ENCODE assay signal across 8 cellular contexts in the genomic region with DNA sequence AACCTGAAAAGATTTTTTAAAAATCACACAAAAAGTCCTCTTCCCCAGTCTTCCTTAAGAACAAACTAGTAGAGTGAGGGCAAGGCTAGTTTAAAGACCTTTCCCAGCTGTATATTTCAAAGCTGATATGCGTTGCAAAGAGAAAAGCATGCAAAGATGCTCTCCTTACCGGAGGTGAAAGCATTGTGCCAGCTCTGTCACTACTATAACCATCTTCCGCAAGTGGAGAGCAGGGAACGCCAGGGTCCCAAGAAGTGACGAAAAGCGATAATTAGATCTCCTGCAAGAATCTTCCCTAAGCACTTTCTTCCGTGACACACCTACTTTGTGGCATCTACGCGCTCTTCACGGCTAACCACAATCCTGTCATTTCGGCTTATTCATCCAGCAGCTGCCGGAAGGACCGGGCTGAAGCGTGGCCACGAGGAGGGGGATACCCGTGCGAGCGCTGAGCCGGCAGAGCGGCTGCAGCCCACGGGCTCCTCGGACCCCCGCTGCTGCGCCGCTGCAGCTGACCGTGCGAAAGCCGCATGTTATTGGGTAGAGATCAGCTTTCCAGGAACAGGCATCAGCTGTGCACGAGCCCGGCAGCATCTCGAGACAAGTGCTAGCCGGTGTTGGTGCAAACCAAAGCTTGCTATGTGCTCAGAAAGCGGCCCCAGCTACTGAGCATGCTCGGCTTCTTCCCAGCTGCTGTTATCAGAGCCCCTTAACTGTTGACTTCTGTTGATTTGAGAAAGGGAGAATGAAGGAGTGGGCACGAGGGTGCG. TPM values are rescaled to one million over a fixed set of nuclear protein-coding genes. Genes with fewer than 3 reads are reported as not detected.
DNase-seq lines count a peak whose midpoint lies in the region; ATAC-seq and TF ChIP-seq lines count a peak whose summit lies in the region.

No MANE protein-coding gene starts in this region.

- H3K4me2 ChIP-seq in DND-41 (ENCODE audit: insufficient read depth, low read length) (peak overlapping the region; percentile 88), GM23338 (peak overlapping the region; percentile 84)

- DNase-seq in DND-41 = peak; percentile 86
- DNase-seq in GM23338 (ENCODE audit: low spot score) = peak; percentile 77
- no peak for DNase-seq in LNCaP clone FGC (ENCODE audit: low read depth)
- peak; percentile 79 for DNase-seq in T-helper 2 cell treated with Interferon-gamma antibody and Interleukin-4, amounts not matched to agents 5 μg/mL and 100 μg/mL, for 36 hours (ENCODE audit: low spot score)
- peak; percentile 74 for DNase-seq in astrocyte of the hippocampus (ENCODE audit: low read depth, low spot score)
- DNase-seq in stimulated activated CD4-positive, alpha-beta T cell treated with anti-CD3 and anti-CD28 coated beads, Interleukin-12 subunit alpha, Interleukin-12 subunit beta, amount 100 ng/mL, for 4 hours = peak; percentile 49
- no peak for DNase-seq in middle frontal gyrus (ENCODE audit: extremely low spot score, low spot score)

- TF ChIP-seq CTCF in DND-41 (IDR thresholded peaks at IDR 0.05; ENCODE audit: borderline replicate concordance, extremely low read depth, low read length, poor library complexity, severe bottlenecking) (no peak), GM23338 (conservative IDR thresholded peaks at IDR 0.05; ENCODE audit: low read depth in 2 of 2) (no peak), LNCaP clone FGC (IDR thresholded peaks at IDR 0.05; ENCODE audit: control insufficient read depth, extremely low read depth, insufficient read depth) (no peak)

- H3K9ac ChIP-seq in DND-41 (ENCODE audit: low read depth, low read length) (peak overlapping the region; percentile 22; the same call in 1 of the 2 replicates), iPS-20b (ENCODE audit: low read depth, low read length) (peak overlapping the region; percentile 39; the same call in 1 of the 2 replicates)

- no peaks in the 10 kb centered on the region for H3F3A ChIP-seq in GM23338 (replicated peaks; ENCODE audit: low read depth)

- H3K27ac Mint-ChIP-seq in GM23338 = no peak overlapping the region
- H3K27ac Mint-ChIP-seq in T-helper 2 cell treated with Interferon-gamma antibody and Interleukin-4, amounts not matched to agents 5 μg/mL and 100 μg/mL, for 36 hours = peak overlapping the region; percentile 41

- peaks cover 8% of the 10 kb centered on the region for H3K4me1 Mint-ChIP-seq in GM23338
- peaks cover 34% of the 10 kb centered on the region for H3K4me1 Mint-ChIP-seq in T-helper 2 cell treated with Interferon-gamma antibody and Interleukin-4, amounts not matched to agents 5 μg/mL and 100 μg/mL, for 36 hours (ENCODE audit: low read depth)

- H3K36me3 Mint-ChIP-seq in GM23338 (ENCODE audit: low read depth) = no peaks in the 10 kb centered on the region; the same call in 2 of the 3 replicates
- H3K36me3 Mint-ChIP-seq in T-helper 2 cell treated with Interferon-gamma antibody and Interleukin-4, amounts not matched to agents 5 μg/mL and 100 μg/mL, for 36 hours (ENCODE audit: low read depth) = no peaks in the 10 kb centered on the region

- H3K9me3 ChIP-seq in DND-41 (ENCODE audit: insufficient read depth, low read length, severe bottlenecking) (no peaks in the 10 kb centered on the region), iPS-20b (ENCODE audit: insufficient read depth, low read depth, low read length) (no peaks in the 10 kb centered on the region)

- H3K79me2 ChIP-seq in DND-41 (ENCODE audit: insufficient read depth, low read length) = no peaks in the 10 kb centered on the region
- no peaks in the 10 kb centered on the region for H3K79me2 ChIP-seq in GM23338 (replicated peaks; ENCODE audit: insufficient read depth)

- peaks cover 17% of the 10 kb centered on the region for H3K27me3 ChIP-seq in DND-41 (ENCODE audit: insufficient read depth, low read length, poor library complexity)
- peaks cover 34% of the 10 kb centered on the region for H3K27me3 ChIP-seq in GM23338 (ENCODE audit: insufficient read depth)
- peaks cover 39% of the 10 kb centered on the region for H3K27me3 ChIP-seq in iPS-20b (ENCODE audit: insufficient read depth, low read length)

- H3K4me3 ChIP-seq in DND-41 (ENCODE audit: low read depth in 1 of 2, low read length in 2 of 2) (peak overlapping the region; percentile 3 to 58; a peak in 3 of 4 replicates), GM23338 (peak overlapping the region; percentile 54), LNCaP clone FGC (ENCODE audit: low read depth, low read length) (peak overlapping the region; percentile 39), iPS-20b (ENCODE audit: low read length) (peak overlapping the region; percentile 85)

- H3K4me1 ChIP-seq in DND-41 (ENCODE audit: insufficient read depth, low read length) (peaks cover 25% of the 10 kb centered on the region), GM23338 (ENCODE audit: insufficient read depth) (0 out of 2 replicates have a peak, but pooled peaks cover 6% of the 10 kb centered on the region), iPS-20b (ENCODE audit: insufficient read depth, low read length) (peaks cover 9% of the 10 kb centered on the region)

- no peaks in the 10 kb centered on the region for H3K36me3 ChIP-seq in DND-41 (ENCODE audit: insufficient read depth, low read length)
- H3K36me3 ChIP-seq in GM23338 (ENCODE audit: insufficient read depth) = no peaks in the 10 kb centered on the region
- no peaks in the 10 kb centered on the region for H3K36me3 ChIP-seq in iPS-20b (ENCODE audit: insufficient read depth, low read depth, low read length)

- H4K20me1 ChIP-seq in DND-41 (ENCODE audit: insufficient read depth, low read length) (no peaks in the 10 kb centered on the region), GM23338 (replicated peaks; ENCODE audit: insufficient read depth) (no peaks in the 10 kb centered on the region)

- peak overlapping the region; percentile 78 for H3K4me3 Mint-ChIP-seq in GM23338
- peak overlapping the region; percentile 82 for H3K4me3 Mint-ChIP-seq in T-helper 2 cell treated with Interferon-gamma antibody and Interleukin-4, amounts not matched to agents 5 μg/mL and 100 μg/mL, for 36 hours

- H3K27ac ChIP-seq in DND-41 (ENCODE audit: low read length) (peak overlapping the region; percentile 3; the same call in 1 of the 2 replicates), GM23338 (ENCODE audit: low read depth) (no peak overlapping the region), iPS-20b (ENCODE audit: low read length) (no peak overlapping the region)

- peak overlapping the region; percentile 58; the same call in 1 of the 2 replicates for H2AFZ ChIP-seq in DND-41 (ENCODE audit: low read depth, low read length)
- peak overlapping the region; percentile 98 for H2AFZ ChIP-seq in GM23338

- peaks cover 14% of the 10 kb centered on the region for H3K27me3 Mint-ChIP-seq in GM23338 (ENCODE audit: insufficient read depth, low read depth, poor library complexity)
- peaks cover 85% of the 10 kb centered on the region for H3K27me3 Mint-ChIP-seq in T-helper 2 cell treated with Interferon-gamma antibody and Interleukin-4, amounts not matched to agents 5 μg/mL and 100 μg/mL, for 36 hours (ENCODE audit: low read depth)

- H3K9me2 ChIP-seq in GM23338 (ENCODE audit: insufficient read depth) = no peaks in the 10 kb centered on the region

- H3K9me3 Mint-ChIP-seq in GM23338 = peaks cover 1% of the 10 kb centered on the region; the same call in 1 of the 3 replicates
- H3K9me3 Mint-ChIP-seq in T-helper 2 cell treated with Interferon-gamma antibody and Interleukin-4, amounts not matched to agents 5 μg/mL and 100 μg/mL, for 36 hours = no peaks in the 10 kb centered on the region

- ATAC-seq in DND-41 (ENCODE audit: insufficient read depth, low read depth) (peak; percentile 91), GM23338 (peak; percentile 93)

TF ChIP-seq in GM23338, 12 proteins besides CTCF, POLR2A, EP300 and RAD21:
- TF ChIP-seq POLR2AphosphoS5 (IDR thresholded peaks at IDR 0.05; ENCODE audit: low read depth) (peak; percentile 21; the same call in 1 of the 2 replicates), STAT1 (IDR thresholded peaks at IDR 0.05; ENCODE audit: unreplicated experiment) (no peak)

RNA-seq across cellular contexts. Expression of a gene that starts 57.2 kb away (rescaled TPM):
- total RNA-seq in GM23338 (2014; rRNA removed; shearing (Covaris generic)) = 4.0 and 5.0 TPM in 2 replicates
- polyA plus RNA-seq in GM23338 (2016; fragmentation: Nextera tagmentation; extraction: Ambion mirVana) = 3.7 and 4.3 TPM in 2 replicates

Comparison
In these comparisons a context has a peak if more than half of its experiments do, and no peak if none do; other contexts are left out.
1. DNase-seq: peak in DND-41 (single experiment), GM23338 (single experiment), T-helper 2 cell treated with Interferon-gamma antibody and Interleukin-4, amounts not matched to agents 5 μg/mL and 100 μg/mL, for 36 hours (single experiment), astrocyte of the hippocampus (single experiment) and stimulated activated CD4-positive, alpha-beta T cell treated with anti-CD3 and anti-CD28 coated beads, Interleukin-12 subunit alpha, Interleukin-12 subunit beta, amount 100 ng/mL, for 4 hours (single experiment); none in LNCaP clone FGC (single experiment) and middle frontal gyrus (single experiment).
2. H3K4me3 ChIP-seq: peak in every context shown above with its lines; median percentile 85 in iPS-20b; 54 in GM23338; 39 in LNCaP clone FGC; 30 in DND-41.